ENCODE assay signal across 10 cellular contexts in genomic region chr6:75329703-75330102, GRCh38.
"Had no signal": no experiment of that assay in that cellular context is flagged by ENCODE, and none has a peak within 500 bp of the region (broad histone marks: within the 10 kb centered on the region; RNA-seq: fewer than 3 reads in every experiment).

No MANE protein-coding gene starts in this region.

- ATAC-seq: HCT116, K562 had no signal

- FAIRE-seq: HTR-8/SVneo, K562 had no signal

- DNase-seq: GM23248, GOT3, H7, HFFc6, IMR-90, KG1 had no signal

- H3K36me3 ChIP-seq: HAP-1 had no signal

- H3K9me3 ChIP-seq: HAP-1 had no signal

- H3K4me3 ChIP-seq: GM23248, HAP-1, K562 had no signal

- H3K9ac ChIP-seq: GM23248 had no signal

- H2AFZ ChIP-seq: GM23248 had no signal
